In the genomic region with DNA sequence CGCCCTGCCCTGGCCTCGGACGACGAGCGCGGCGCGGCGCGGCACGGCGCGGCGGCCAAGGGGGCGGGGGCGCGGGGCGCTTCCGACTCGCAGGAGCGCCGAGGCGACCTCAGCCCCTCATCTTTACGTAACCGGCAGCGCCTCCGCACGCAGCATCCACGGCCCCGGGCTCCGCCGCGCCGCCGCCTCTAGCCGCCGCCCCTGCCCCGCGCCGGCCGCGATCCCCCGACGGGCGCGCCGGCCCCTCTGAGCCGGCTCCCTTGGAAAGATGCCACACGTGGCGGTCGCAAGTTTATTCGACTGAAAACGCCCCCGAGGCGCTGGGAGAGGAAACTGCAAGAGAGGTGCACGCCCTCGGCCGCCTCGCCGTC, we compare ENCODE assay signal across 1 cellular context.
TF ChIP-seq lines count a peak whose summit lies in the region.

No MANE protein-coding gene starts in this region.

TF ChIP-seq in HepG2, 621 proteins besides CTCF, POLR2A, EP300 and RAD21 (continued from another document and continues in another):
- TF ChIP-seq, protein P1, sequence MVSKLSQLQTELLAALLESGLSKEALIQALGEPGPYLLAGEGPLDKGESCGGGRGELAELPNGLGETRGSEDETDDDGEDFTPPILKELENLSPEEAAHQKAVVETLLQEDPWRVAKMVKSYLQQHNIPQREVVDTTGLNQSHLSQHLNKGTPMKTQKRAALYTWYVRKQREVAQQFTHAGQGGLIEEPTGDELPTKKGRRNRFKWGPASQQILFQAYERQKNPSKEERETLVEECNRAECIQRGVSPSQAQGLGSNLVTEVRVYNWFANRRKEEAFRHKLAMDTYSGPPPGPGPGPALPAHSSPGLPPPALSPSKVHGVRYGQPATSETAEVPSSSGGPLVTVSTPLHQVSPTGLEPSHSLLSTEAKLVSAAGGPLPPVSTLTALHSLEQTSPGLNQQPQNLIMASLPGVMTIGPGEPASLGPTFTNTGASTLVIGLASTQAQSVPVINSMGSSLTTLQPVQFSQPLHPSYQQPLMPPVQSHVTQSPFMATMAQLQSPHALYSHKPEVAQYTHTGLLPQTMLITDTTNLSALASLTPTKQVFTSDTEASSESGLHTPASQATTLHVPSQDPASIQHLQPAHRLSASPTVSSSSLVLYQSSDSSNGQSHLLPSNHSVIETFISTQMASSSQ (IDR thresholded peaks at IDR 0.05; ENCODE audit: low read depth): no peak
- TF ChIP-seq, protein P1 (CRISPR knock-in tag; IDR thresholded peaks at IDR 0.05; ENCODE audit: borderline replicate concordance): no peak
- TF ChIP-seq, protein P2, sequence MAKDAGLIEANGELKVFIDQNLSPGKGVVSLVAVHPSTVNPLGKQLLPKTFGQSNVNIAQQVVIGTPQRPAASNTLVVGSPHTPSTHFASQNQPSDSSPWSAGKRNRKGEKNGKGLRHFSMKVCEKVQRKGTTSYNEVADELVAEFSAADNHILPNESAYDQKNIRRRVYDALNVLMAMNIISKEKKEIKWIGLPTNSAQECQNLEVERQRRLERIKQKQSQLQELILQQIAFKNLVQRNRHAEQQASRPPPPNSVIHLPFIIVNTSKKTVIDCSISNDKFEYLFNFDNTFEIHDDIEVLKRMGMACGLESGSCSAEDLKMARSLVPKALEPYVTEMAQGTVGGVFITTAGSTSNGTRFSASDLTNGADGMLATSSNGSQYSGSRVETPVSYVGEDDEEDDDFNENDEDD (CRISPR knock-in tag; IDR thresholded peaks at IDR 0.05; ENCODE audit: borderline replicate concordance): no peak; the same call in 1 of the 2 replicates
- TF ChIP-seq NFE2L2 (IDR thresholded peaks at IDR 0.05; ENCODE audit: low read length): no peak
- TF ChIP-seq, protein P3, sequence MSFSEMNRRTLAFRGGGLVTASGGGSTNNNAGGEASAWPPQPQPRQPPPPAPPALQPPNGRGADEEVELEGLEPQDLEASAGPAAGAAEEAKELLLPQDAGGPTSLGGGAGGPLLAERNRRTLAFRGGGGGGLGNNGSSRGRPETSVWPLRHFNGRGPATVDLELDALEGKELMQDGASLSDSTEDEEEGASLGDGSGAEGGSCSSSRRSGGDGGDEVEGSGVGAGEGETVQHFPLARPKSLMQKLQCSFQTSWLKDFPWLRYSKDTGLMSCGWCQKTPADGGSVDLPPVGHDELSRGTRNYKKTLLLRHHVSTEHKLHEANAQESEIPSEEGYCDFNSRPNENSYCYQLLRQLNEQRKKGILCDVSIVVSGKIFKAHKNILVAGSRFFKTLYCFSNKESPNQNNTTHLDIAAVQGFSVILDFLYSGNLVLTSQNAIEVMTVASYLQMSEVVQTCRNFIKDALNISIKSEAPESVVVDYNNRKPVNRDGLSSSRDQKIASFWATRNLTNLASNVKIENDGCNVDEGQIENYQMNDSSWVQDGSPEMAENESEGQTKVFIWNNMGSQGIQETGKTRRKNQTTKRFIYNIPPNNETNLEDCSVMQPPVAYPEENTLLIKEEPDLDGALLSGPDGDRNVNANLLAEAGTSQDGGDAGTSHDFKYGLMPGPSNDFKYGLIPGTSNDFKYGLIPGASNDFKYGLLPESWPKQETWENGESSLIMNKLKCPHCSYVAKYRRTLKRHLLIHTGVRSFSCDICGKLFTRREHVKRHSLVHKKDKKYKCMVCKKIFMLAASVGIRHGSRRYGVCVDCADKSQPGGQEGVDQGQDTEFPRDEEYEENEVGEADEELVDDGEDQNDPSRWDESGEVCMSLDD (CRISPR knock-in tag; IDR thresholded peaks at IDR 0.05; ENCODE audit: borderline replicate concordance): peak; percentile 46; the same call in 1 of the 2 replicates
- TF ChIP-seq, protein P4, sequence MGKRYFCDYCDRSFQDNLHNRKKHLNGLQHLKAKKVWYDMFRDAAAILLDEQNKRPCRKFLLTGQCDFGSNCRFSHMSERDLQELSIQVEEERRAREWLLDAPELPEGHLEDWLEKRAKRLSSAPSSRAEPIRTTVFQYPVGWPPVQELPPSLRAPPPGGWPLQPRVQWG (CRISPR knock-in tag; IDR thresholded peaks at IDR 0.05; ENCODE audit: borderline replicate concordance, low read depth): no peak
- TF ChIP-seq ZNF777 (CRISPR knock-in tag; IDR thresholded peaks at IDR 0.05): peak; percentile 99
- TF ChIP-seq, protein P5, sequence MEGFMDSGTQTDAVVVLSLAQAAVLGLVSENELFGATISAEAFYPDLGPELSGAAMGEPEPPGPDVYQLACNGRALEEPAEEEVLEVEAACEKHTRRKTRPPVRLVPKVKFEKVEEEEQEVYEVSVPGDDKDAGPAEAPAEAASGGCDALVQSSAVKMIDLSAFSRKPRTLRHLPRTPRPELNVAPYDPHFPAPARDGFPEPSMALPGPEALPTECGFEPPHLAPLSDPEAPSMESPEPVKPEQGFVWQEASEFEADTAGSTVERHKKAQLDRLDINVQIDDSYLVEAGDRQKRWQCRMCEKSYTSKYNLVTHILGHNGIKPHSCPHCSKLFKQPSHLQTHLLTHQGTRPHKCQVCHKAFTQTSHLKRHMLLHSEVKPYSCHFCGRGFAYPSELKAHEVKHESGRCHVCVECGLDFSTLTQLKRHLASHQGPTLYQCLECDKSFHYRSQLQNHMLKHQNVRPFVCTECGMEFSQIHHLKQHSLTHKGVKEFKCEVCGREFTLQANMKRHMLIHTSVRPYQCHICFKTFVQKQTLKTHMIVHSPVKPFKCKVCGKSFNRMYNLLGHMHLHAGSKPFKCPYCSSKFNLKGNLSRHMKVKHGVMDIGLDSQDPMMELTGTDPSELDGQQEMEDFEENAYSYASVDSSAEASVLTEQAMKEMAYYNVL (CRISPR knock-in tag; IDR thresholded peaks at IDR 0.05; ENCODE audit: borderline replicate concordance): no peak
- TF ChIP-seq, protein P6, sequence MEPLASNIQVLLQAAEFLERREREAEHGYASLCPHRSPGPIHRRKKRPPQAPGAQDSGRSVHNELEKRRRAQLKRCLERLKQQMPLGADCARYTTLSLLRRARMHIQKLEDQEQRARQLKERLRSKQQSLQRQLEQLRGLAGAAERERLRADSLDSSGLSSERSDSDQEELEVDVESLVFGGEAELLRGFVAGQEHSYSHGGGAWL (CRISPR knock-in tag; IDR thresholded peaks at IDR 0.05): no peak
- TF ChIP-seq ZMYM3 (CRISPR knock-in tag; IDR thresholded peaks at IDR 0.05): no peak
- TF ChIP-seq SKI (IDR thresholded peaks at IDR 0.05; ENCODE audit: partially characterized antibody): no peak
- TF ChIP-seq, protein P7, sequence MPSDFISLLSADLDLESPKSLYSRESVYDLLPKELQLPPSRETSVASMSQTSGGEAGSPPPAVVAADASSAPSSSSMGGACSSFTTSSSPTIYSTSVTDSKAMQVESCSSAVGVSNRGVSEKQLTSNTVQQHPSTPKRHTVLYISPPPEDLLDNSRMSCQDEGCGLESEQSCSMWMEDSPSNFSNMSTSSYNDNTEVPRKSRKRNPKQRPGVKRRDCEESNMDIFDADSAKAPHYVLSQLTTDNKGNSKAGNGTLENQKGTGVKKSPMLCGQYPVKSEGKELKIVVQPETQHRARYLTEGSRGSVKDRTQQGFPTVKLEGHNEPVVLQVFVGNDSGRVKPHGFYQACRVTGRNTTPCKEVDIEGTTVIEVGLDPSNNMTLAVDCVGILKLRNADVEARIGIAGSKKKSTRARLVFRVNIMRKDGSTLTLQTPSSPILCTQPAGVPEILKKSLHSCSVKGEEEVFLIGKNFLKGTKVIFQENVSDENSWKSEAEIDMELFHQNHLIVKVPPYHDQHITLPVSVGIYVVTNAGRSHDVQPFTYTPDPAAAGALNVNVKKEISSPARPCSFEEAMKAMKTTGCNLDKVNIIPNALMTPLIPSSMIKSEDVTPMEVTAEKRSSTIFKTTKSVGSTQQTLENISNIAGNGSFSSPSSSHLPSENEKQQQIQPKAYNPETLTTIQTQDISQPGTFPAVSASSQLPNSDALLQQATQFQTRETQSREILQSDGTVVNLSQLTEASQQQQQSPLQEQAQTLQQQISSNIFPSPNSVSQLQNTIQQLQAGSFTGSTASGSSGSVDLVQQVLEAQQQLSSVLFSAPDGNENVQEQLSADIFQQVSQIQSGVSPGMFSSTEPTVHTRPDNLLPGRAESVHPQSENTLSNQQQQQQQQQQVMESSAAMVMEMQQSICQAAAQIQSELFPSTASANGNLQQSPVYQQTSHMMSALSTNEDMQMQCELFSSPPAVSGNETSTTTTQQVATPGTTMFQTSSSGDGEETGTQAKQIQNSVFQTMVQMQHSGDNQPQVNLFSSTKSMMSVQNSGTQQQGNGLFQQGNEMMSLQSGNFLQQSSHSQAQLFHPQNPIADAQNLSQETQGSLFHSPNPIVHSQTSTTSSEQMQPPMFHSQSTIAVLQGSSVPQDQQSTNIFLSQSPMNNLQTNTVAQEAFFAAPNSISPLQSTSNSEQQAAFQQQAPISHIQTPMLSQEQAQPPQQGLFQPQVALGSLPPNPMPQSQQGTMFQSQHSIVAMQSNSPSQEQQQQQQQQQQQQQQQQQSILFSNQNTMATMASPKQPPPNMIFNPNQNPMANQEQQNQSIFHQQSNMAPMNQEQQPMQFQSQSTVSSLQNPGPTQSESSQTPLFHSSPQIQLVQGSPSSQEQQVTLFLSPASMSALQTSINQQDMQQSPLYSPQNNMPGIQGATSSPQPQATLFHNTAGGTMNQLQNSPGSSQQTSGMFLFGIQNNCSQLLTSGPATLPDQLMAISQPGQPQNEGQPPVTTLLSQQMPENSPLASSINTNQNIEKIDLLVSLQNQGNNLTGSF (CRISPR knock-in tag; IDR thresholded peaks at IDR 0.05): peak; percentile 6; the same call in 1 of the 2 replicates
- no peak for TF ChIP-seq PHF8 (CRISPR knock-in tag; IDR thresholded peaks at IDR 0.05)
- TF ChIP-seq SPEN (CRISPR knock-in tag; IDR thresholded peaks at IDR 0.05; ENCODE audit: low read depth): no peak; the same call in 1 of the 2 replicates
- no peak for TF ChIP-seq DMAP1 (CRISPR knock-in tag; IDR thresholded peaks at IDR 0.05)
- TF ChIP-seq HHEX (CRISPR knock-in tag; IDR thresholded peaks at IDR 0.05): no peak
- no peak for TF ChIP-seq ZNF7 (CRISPR knock-in tag; IDR thresholded peaks at IDR 0.05)
- TF ChIP-seq KDM5B (CRISPR knock-in tag; IDR thresholded peaks at IDR 0.05; ENCODE audit: borderline replicate concordance): no peak
- TF ChIP-seq ASH2L (IDR thresholded peaks at IDR 0.05; ENCODE audit: insufficient read length, low read depth, low read length): no peak
- TF ChIP-seq, protein P8, sequence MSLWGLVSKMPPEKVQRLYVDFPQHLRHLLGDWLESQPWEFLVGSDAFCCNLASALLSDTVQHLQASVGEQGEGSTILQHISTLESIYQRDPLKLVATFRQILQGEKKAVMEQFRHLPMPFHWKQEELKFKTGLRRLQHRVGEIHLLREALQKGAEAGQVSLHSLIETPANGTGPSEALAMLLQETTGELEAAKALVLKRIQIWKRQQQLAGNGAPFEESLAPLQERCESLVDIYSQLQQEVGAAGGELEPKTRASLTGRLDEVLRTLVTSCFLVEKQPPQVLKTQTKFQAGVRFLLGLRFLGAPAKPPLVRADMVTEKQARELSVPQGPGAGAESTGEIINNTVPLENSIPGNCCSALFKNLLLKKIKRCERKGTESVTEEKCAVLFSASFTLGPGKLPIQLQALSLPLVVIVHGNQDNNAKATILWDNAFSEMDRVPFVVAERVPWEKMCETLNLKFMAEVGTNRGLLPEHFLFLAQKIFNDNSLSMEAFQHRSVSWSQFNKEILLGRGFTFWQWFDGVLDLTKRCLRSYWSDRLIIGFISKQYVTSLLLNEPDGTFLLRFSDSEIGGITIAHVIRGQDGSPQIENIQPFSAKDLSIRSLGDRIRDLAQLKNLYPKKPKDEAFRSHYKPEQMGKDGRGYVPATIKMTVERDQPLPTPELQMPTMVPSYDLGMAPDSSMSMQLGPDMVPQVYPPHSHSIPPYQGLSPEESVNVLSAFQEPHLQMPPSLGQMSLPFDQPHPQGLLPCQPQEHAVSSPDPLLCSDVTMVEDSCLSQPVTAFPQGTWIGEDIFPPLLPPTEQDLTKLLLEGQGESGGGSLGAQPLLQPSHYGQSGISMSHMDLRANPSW (CRISPR knock-in tag; IDR thresholded peaks at IDR 0.05; ENCODE audit: borderline replicate concordance): no peak
- no peak for TF ChIP-seq ZNF160 (CRISPR knock-in tag; IDR thresholded peaks at IDR 0.05)
- no peak for TF ChIP-seq MIER2 (CRISPR knock-in tag; IDR thresholded peaks at IDR 0.05)
- no peak for TF ChIP-seq THYN1 (CRISPR knock-in tag; IDR thresholded peaks at IDR 0.05; ENCODE audit: borderline replicate concordance, low read depth)
- no peak for TF ChIP-seq KDM4B (CRISPR knock-in tag; IDR thresholded peaks at IDR 0.05)
- no peak for TF ChIP-seq ZFP36L2 (CRISPR knock-in tag; IDR thresholded peaks at IDR 0.05)
- TF ChIP-seq SAP130 (CRISPR knock-in tag; IDR thresholded peaks at IDR 0.05; ENCODE audit: low read depth): no peak
- 0 out of 2 replicates have a peak, but pooled peaks have one; percentile 6 for TF ChIP-seq NR2C2 (CRISPR knock-in tag; IDR thresholded peaks at IDR 0.05; ENCODE audit: borderline replicate concordance)
- TF ChIP-seq, protein P9, sequence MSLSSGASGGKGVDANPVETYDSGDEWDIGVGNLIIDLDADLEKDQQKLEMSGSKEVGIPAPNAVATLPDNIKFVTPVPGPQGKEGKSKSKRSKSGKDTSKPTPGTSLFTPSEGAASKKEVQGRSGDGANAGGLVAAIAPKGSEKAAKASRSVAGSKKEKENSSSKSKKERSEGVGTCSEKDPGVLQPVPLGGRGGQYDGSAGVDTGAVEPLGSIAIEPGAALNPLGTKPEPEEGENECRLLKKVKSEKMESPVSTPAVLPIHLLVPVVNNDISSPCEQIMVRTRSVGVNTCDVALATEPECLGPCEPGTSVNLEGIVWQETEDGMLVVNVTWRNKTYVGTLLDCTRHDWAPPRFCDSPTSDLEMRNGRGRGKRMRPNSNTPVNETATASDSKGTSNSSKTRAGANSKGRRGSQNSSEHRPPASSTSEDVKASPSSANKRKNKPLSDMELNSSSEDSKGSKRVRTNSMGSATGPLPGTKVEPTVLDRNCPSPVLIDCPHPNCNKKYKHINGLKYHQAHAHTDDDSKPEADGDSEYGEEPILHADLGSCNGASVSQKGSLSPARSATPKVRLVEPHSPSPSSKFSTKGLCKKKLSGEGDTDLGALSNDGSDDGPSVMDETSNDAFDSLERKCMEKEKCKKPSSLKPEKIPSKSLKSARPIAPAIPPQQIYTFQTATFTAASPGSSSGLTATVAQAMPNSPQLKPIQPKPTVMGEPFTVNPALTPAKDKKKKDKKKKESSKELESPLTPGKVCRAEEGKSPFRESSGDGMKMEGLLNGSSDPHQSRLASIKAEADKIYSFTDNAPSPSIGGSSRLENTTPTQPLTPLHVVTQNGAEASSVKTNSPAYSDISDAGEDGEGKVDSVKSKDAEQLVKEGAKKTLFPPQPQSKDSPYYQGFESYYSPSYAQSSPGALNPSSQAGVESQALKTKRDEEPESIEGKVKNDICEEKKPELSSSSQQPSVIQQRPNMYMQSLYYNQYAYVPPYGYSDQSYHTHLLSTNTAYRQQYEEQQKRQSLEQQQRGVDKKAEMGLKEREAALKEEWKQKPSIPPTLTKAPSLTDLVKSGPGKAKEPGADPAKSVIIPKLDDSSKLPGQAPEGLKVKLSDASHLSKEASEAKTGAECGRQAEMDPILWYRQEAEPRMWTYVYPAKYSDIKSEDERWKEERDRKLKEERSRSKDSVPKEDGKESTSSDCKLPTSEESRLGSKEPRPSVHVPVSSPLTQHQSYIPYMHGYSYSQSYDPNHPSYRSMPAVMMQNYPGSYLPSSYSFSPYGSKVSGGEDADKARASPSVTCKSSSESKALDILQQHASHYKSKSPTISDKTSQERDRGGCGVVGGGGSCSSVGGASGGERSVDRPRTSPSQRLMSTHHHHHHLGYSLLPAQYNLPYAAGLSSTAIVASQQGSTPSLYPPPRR (CRISPR knock-in tag; IDR thresholded peaks at IDR 0.05; ENCODE audit: borderline replicate concordance): no peak
